ENCODE assay signal across 8 cellular contexts in genomic region chrX:120560842-120561633, GRCh38. TPM values are rescaled to one million over a fixed set of nuclear protein-coding genes. Genes with fewer than 3 reads are reported as not detected.
DNase-seq lines count a peak whose midpoint lies in the region; ATAC-seq, FAIRE-seq and TF ChIP-seq lines count a peak whose summit lies in the region.

Gene CUL4B, minus strand, starts transcription at chrX:120560962. Its CDS starts 324 bp downstream, at chrX:120560638.

- H3K9ac ChIP-seq in Loucy (ENCODE audit: low read depth, low read length, poor library complexity, severe bottlenecking): peak within 1 kb of the TSS; percentile 93

- peak; percentile 52 for TF ChIP-seq POLR2A in H54 (IDR thresholded peaks at IDR 0.05; ENCODE audit: low read depth, low read length)
- TF ChIP-seq POLR2A in Raji (IDR thresholded peaks at IDR 0.05; ENCODE audit: insufficient read depth, low read depth, low read length): peak; percentile 65

- peak; percentile 95 to 96 for ATAC-seq in natural killer cell treated with Interleukin-12 subunit alpha and Interleukin-12 subunit beta and Interleukin-15 and Interleukin-18, amount 100 ng/mL, for 72 hours

- no peaks in the 10 kb centered on the region for H3K27me3 ChIP-seq in Loucy (ENCODE audit: insufficient read depth, low read length, poor library complexity, severe bottlenecking)

- H3K36me3 Mint-ChIP-seq in natural killer cell treated with Interleukin-12 subunit alpha and Interleukin-12 subunit beta and Interleukin-15 and Interleukin-18, amount 100 ng/mL, for 72 hours: no peaks in the 10 kb centered on the region

- H3K27me3 Mint-ChIP-seq in natural killer cell treated with Interleukin-12 subunit alpha and Interleukin-12 subunit beta and Interleukin-15 and Interleukin-18, amount 100 ng/mL, for 72 hours: no peaks in the 10 kb centered on the region

- peak within 1 kb of the TSS; percentile 93 for H3K4me3 ChIP-seq in Loucy (ENCODE audit: low read length, poor library complexity, severe bottlenecking)

- H3K4me1 ChIP-seq in Loucy (ENCODE audit: insufficient read depth, low read length, poor library complexity, severe bottlenecking): peaks cover 15% of the 10 kb centered on the region

- TF ChIP-seq CTCF in Loucy (conservative IDR thresholded peaks at IDR 0.05; ENCODE audit: low read length): no peak

- H3K36me3 ChIP-seq in Loucy (ENCODE audit: insufficient read depth, low read length): peaks cover 5% of the 10 kb centered on the region; the same call in 1 of the 2 replicates

- H3K9me3 Mint-ChIP-seq in natural killer cell treated with Interleukin-12 subunit alpha and Interleukin-12 subunit beta and Interleukin-15 and Interleukin-18, amount 100 ng/mL, for 72 hours: no peaks in the 10 kb centered on the region

- no peaks in the 10 kb centered on the region for H3K9me2 ChIP-seq in Loucy (replicated peaks; ENCODE audit: low read depth, low read length)

- H4K20me1 ChIP-seq in Loucy (ENCODE audit: insufficient read depth, low read length, poor library complexity, severe bottlenecking): peaks cover 29% of the 10 kb centered on the region

- DNase-seq in EL: peak; percentile 95
- peak; percentile 52 for DNase-seq in H54 (ENCODE audit: insufficient read length, low spot score)
- peak; percentile 86 for DNase-seq in activated T-helper 9 cell treated with anti-CD3 and anti-CD28 coated beads, Interleukin-2, amount 50 U/mL, for 16 hours (ENCODE audit: low read depth)
- DNase-seq in fibroblast of peridontal ligament (ENCODE audit: extremely low read depth): peak; percentile 93
- peak; percentile 93 for DNase-seq in natural killer cell treated with Interleukin-12 subunit alpha and Interleukin-12 subunit beta and Interleukin-15 and Interleukin-18, amount 100 ng/mL, for 72 hours (ENCODE audit: low spot score)
- DNase-seq in stimulated activated naive CD4-positive, alpha-beta T cell treated with Interleukin-2 at 50 U/mL for 16 hours (lab: John Stamatoyannopoulos, UW): peak; percentile 91

- no peaks in the 10 kb centered on the region for H3F3A ChIP-seq in Loucy (ENCODE audit: low read depth)

- H3K9me3 ChIP-seq in Loucy (ENCODE audit: insufficient read depth, low read depth, low read length): no peaks in the 10 kb centered on the region

- H3K4me3 Mint-ChIP-seq in natural killer cell treated with Interleukin-12 subunit alpha and Interleukin-12 subunit beta and Interleukin-15 and Interleukin-18, amount 100 ng/mL, for 72 hours: peak within 1 kb of the TSS; percentile 100

- H3K27ac Mint-ChIP-seq in natural killer cell treated with Interleukin-12 subunit alpha and Interleukin-12 subunit beta and Interleukin-15 and Interleukin-18, amount 100 ng/mL, for 72 hours: peak within 1 kb of the TSS; percentile 91 to 93

- H3K79me2 ChIP-seq in Loucy (ENCODE audit: insufficient read depth, low read length): peaks cover 51% of the 10 kb centered on the region

- peak within 1 kb of the TSS; percentile 94 for H2AFZ ChIP-seq in Loucy (ENCODE audit: low read length)

- peak; percentile 27 for FAIRE-seq in H54 (lab: Jason Lieb, UNC)

- peaks cover 9 to 17% of the 10 kb centered on the region in 2 donors for H3K4me1 Mint-ChIP-seq in natural killer cell treated with Interleukin-12 subunit alpha and Interleukin-12 subunit beta and Interleukin-15 and Interleukin-18, amount 100 ng/mL, for 72 hours (ENCODE audit: low read depth in 2 of 2)

- H3K4me2 ChIP-seq in Loucy (ENCODE audit: low read depth, low read length, poor library complexity, severe bottlenecking): peak within 1 kb of the TSS; percentile 93

RNA-seq across cellular contexts. Expression of gene CUL4B, which starts in this region (rescaled TPM):
- total RNA-seq in natural killer cell treated with Interleukin-12 subunit alpha and Interleukin-12 subunit beta and Interleukin-15 and Interleukin-18, amount 100 ng/mL, for 72 hours: 10 to 100 TPM; 22.7 to 25.3 TPM

Comparison
In these comparisons a context has a peak if more than half of its experiments do, and no peak if none do; other contexts are left out.
1. Peak in every context shown above with its lines: DNase-seq, ATAC-seq and H3K4me3 ChIP-seq.